In genomic region chr12:2383276-2384028, GRCh38 we compare ENCODE assay signal across 16 cellular contexts.
DNase-seq lines count a peak whose midpoint lies in the region; ATAC-seq and TF ChIP-seq lines count a peak whose summit lies in the region.
"Had no signal": no experiment of that assay in that cellular context is flagged by ENCODE, and none has a peak within 500 bp of the region (broad histone marks: within the 10 kb centered on the region; RNA-seq: fewer than 3 reads in every experiment).

No MANE protein-coding gene starts in this region.

- H4K20me1 ChIP-seq in hepatocyte (ENCODE audit: insufficient read depth, poor library complexity, severe bottlenecking), result no peaks in the 10 kb centered on the region

- H3K4me3 ChIP-seq in muscle layer of colon (ENCODE audit: low read depth in 1 of 2, low read length in 2 of 2), result no peak overlapping the region
- H3K4me3 ChIP-seq in upper lobe of left lung, result no peak overlapping the region
- no peak overlapping the region for H3K4me3 ChIP-seq in hepatocyte
- H3K4me3 ChIP-seq: A549 had no signal

- no peak overlapping the region for H2AFZ ChIP-seq in hepatocyte

- no peaks in the 10 kb centered on the region for H3K9me2 ChIP-seq in hepatocyte (replicated peaks; ENCODE audit: insufficient read depth)

- ATAC-seq in upper lobe of left lung (ENCODE audit: low FRiP score in 2 of 2) (peak; percentile 54 to 61), HG03460 (IDR thresholded peaks at IDR 0.05; ENCODE audit: unreplicated experiment) (no peak)
- ATAC-seq in activated CD8-positive, alpha-beta T cell treated with anti-CD3 and anti-CD28 coated beads for 36 hours, result no peak
- ATAC-seq: A549; activated CD4-positive, CD25-positive, alpha-beta regulatory T cell treated with anti-CD3 and anti-CD28 coated beads, Interleukin-2, amount 50 U/mL, for 24 hours; activated naive CD8-positive, alpha-beta T cell treated with anti-CD3 and anti-CD28 coated beads, Interleukin-2, amount 50 U/mL, for 24 hours; PC-3 had no signal

- TF ChIP-seq CTCF in upper lobe of left lung (IDR thresholded peaks at IDR 0.05), result no peak
- TF ChIP-seq CTCF in activated CD8-positive, alpha-beta T cell treated with anti-CD3 and anti-CD28 coated beads for 36 hours (IDR thresholded peaks at IDR 0.05), result no peak
- no peak for TF ChIP-seq CTCF in hepatocyte (IDR thresholded peaks at IDR 0.05; ENCODE audit: poor library complexity)

- intact Hi-C loops in activated CD8-positive, alpha-beta T cell treated with anti-CD3 and anti-CD28 coated beads for 36 hours (cut with micrococcal nuclease), result no loop called here

- H3K27ac Mint-ChIP-seq in activated CD8-positive, alpha-beta T cell treated with anti-CD3 and anti-CD28 coated beads for 36 hours, result no peak overlapping the region
- H3K27ac Mint-ChIP-seq: activated naive CD8-positive, alpha-beta T cell treated with anti-CD3 and anti-CD28 coated beads, Interleukin-2, amount 50 U/mL, for 24 hours; IgD-negative memory B cell had no signal

- peaks cover 4% of the 10 kb centered on the region for H3K27me3 Mint-ChIP-seq in activated CD8-positive, alpha-beta T cell treated with anti-CD3 and anti-CD28 coated beads for 36 hours
- H3K27me3 Mint-ChIP-seq: activated naive CD8-positive, alpha-beta T cell treated with anti-CD3 and anti-CD28 coated beads, Interleukin-2, amount 50 U/mL, for 24 hours had no signal

- no peak overlapping the region for H3K4me3 Mint-ChIP-seq in activated CD8-positive, alpha-beta T cell treated with anti-CD3 and anti-CD28 coated beads for 36 hours
- H3K4me3 Mint-ChIP-seq: activated naive CD8-positive, alpha-beta T cell treated with anti-CD3 and anti-CD28 coated beads, Interleukin-2, amount 50 U/mL, for 24 hours; IgD-negative memory B cell had no signal

- peaks cover 5% of the 10 kb centered on the region for H3K4me1 Mint-ChIP-seq in activated CD8-positive, alpha-beta T cell treated with anti-CD3 and anti-CD28 coated beads for 36 hours (ENCODE audit: low read depth)

- CTCF ChIA-PET in activated CD8-positive, alpha-beta T cell treated with anti-CD3 and anti-CD28 coated beads for 36 hours (lab: Charles Lee), result interaction anchor here (1.3 to 1.7 kb wide), 2 partner anchors 13 to 200 kb away, joined by 5 to 6 read pairs; no protein-coding TSS in a partner anchor

- H3K9me3 Mint-ChIP-seq in activated CD8-positive, alpha-beta T cell treated with anti-CD3 and anti-CD28 coated beads for 36 hours, result no peaks in the 10 kb centered on the region
- H3K9me3 Mint-ChIP-seq: activated naive CD8-positive, alpha-beta T cell treated with anti-CD3 and anti-CD28 coated beads, Interleukin-2, amount 50 U/mL, for 24 hours; IgD-negative memory B cell had no signal

- H3K36me3 Mint-ChIP-seq in activated CD8-positive, alpha-beta T cell treated with anti-CD3 and anti-CD28 coated beads for 36 hours (ENCODE audit: low read depth), result no peaks in the 10 kb centered on the region
- H3K36me3 Mint-ChIP-seq: IgD-negative memory B cell had no signal

- peaks cover 84% of the 10 kb centered on the region for H3K4me1 ChIP-seq in muscle layer of colon (ENCODE audit: insufficient read depth, low read length)
- peaks cover 0 to 4% (median 3%) of the 10 kb centered on the region in 4 donors for H3K4me1 ChIP-seq in upper lobe of left lung
- H3K4me1 ChIP-seq in hepatocyte (ENCODE audit: insufficient read depth), result peaks cover 19% of the 10 kb centered on the region
- H3K4me1 ChIP-seq: A549 had no signal

- no peak overlapping the region for H3K9ac ChIP-seq in muscle layer of colon (ENCODE audit: low read length)

- TF ChIP-seq POLR2A in upper lobe of left lung (IDR thresholded peaks at IDR 0.05), result no peak

- H3K36me3 ChIP-seq in muscle layer of colon (ENCODE audit: insufficient read depth, low read length), result no peaks in the 10 kb centered on the region
- no peaks in the 10 kb centered on the region for H3K36me3 ChIP-seq in upper lobe of left lung
- H3K36me3 ChIP-seq in hepatocyte (replicated peaks; ENCODE audit: insufficient read depth, low read depth), result no peaks in the 10 kb centered on the region

- no peaks in the 10 kb centered on the region for H3K27me3 ChIP-seq in muscle layer of colon (ENCODE audit: control insufficient read depth in 1 of 2, insufficient read depth in 2 of 2, low read length in 2 of 2)
- H3K27me3 ChIP-seq in upper lobe of left lung, result no peaks in the 10 kb centered on the region
- H3K27me3 ChIP-seq in hepatocyte, result no peaks in the 10 kb centered on the region

- peak; percentile 30 for DNase-seq in activated effector memory CD4-positive, alpha-beta T cell treated with anti-CD3 and anti-CD28 coated beads, Interleukin-2, amount 50 U/mL, for 16 hours
- DNase-seq in activated effector memory CD4-positive, alpha-beta T cell treated with Interleukin-2 at 50 U/mL for 16 hours, result no peak
- DNase-seq in fibroblast of peridontal ligament (ENCODE audit: extremely low read depth) (peak; percentile 29), upper lobe of left lung (peak in 1 of 2 donors; percentile 44), hepatocyte (ENCODE audit: low spot score) (no peak)
- no peak for DNase-seq in activated CD8-positive, alpha-beta T cell treated with anti-CD3 and anti-CD28 coated beads for 36 hours
- DNase-seq: activated naive CD8-positive, alpha-beta T cell treated with anti-CD3 and anti-CD28 coated beads, Interleukin-2, amount 50 U/mL, for 24 hours; NCI-H1092 treated with DMSO at 0.1 percent for 48 hours; retina; stimulated activated naive CD4-positive, alpha-beta T cell treated with Interleukin-2 at 50 U/mL for 16 hours had no signal

- H3K27ac ChIP-seq in muscle layer of colon (ENCODE audit: low read depth, low read length) (peak overlapping the region; percentile 71), upper lobe of left lung (peak overlapping the region in 3 of 4 donors; percentile 32 to 46 (median 43)), hepatocyte (no peak overlapping the region)
- H3K27ac ChIP-seq: A549 had no signal

- 72 to 76% methylated on average over 13 of the region's 13 CpGs for whole genome bisulfite sequencing in upper lobe of left lung, 2 donors
- 82% methylated on average over 13 of the region's 13 CpGs for WGBS in hepatocyte (ENCODE audit: low lambda C conversion rate, missing lambda C conversion rate)

- POLR2A ChIA-PET in activated CD8-positive, alpha-beta T cell treated with anti-CD3 and anti-CD28 coated beads for 36 hours (lab: Charles Lee), result no interaction called here

- no peaks in the 10 kb centered on the region for H3K9me3 ChIP-seq in muscle layer of colon (ENCODE audit: low read length)
- H3K9me3 ChIP-seq in upper lobe of left lung, result no peaks in the 10 kb centered on the region
- H3K9me3 ChIP-seq in hepatocyte (ENCODE audit: low read depth), result no peaks in the 10 kb centered on the region
- H3K9me3 ChIP-seq: A549 had no signal

- TF ChIP-seq EP300 in upper lobe of left lung (IDR thresholded peaks at IDR 0.05), result no peak

- no peaks in the 10 kb centered on the region for H3K79me2 ChIP-seq in hepatocyte

- no peak overlapping the region for H3K4me2 ChIP-seq in hepatocyte
- H3K4me2 ChIP-seq: A549 had no signal

Comparison
In these comparisons a context has a peak if more than half of its experiments do, and no peak if none do; other contexts are left out.
1. DNase-seq: peak in activated effector memory CD4-positive, alpha-beta T cell treated with anti-CD3 and anti-CD28 coated beads, Interleukin-2, amount 50 U/mL, for 16 hours (single experiment) and fibroblast of peridontal ligament (single experiment); none in activated effector memory CD4-positive, alpha-beta T cell treated with Interleukin-2 at 50 U/mL for 16 hours (single experiment), activated CD8-positive, alpha-beta T cell treated with anti-CD3 and anti-CD28 coated beads for 36 hours (single experiment) and hepatocyte (single experiment).
2. ATAC-seq: peak in upper lobe of left lung (2 of 2); none in activated CD8-positive, alpha-beta T cell treated with anti-CD3 and anti-CD28 coated beads for 36 hours (single experiment) and HG03460 (single experiment).